In genomic region chr4:112063260-112063659, GRCh38 we compare ENCODE assay signal across 2 cellular contexts.
TF ChIP-seq lines count a peak whose summit lies in the region.

No MANE protein-coding gene starts in this region.

TF ChIP-seq in HepG2, 621 proteins besides CTCF, POLR2A, EP300 and RAD21:
- TF ChIP-seq ZNF615 (CRISPR knock-in tag; IDR thresholded peaks at IDR 0.05; ENCODE audit: borderline replicate concordance) (no peak), STAG1 (CRISPR knock-in tag; IDR thresholded peaks at IDR 0.05) (peak; percentile 34; the same call in 1 of the 2 replicates)
TF ChIP-seq in HepG2: peak in this region for 1.

TF ChIP-seq in K562, 482 proteins besides CTCF, POLR2A, EP300 and RAD21:
- no peak for TF ChIP-seq HMGXB4 (CRISPR knock-in tag; IDR thresholded peaks at IDR 0.05)
- TF ChIP-seq ID3 (CRISPR knock-in tag; IDR thresholded peaks at IDR 0.05) = no peak
- no peak for TF ChIP-seq ID3 (tag; IDR thresholded peaks at IDR 0.05)
- no peak for TF ChIP-seq COPS2 (conservative IDR thresholded peaks at IDR 0.05)
- no peak for TF ChIP-seq GTF2E2 (tag; IDR thresholded peaks at IDR 0.05)
- no peak for TF ChIP-seq KDM1A (IDR thresholded peaks at IDR 0.05)
- TF ChIP-seq ASH1L (IDR thresholded peaks at IDR 0.05; ENCODE audit: borderline replicate concordance, low read depth, partially characterized antibody) = no peak
- TF ChIP-seq KLF13 (tag; IDR thresholded peaks at IDR 0.05; ENCODE audit: borderline replicate concordance, low read depth) = no peak
- no peak for TF ChIP-seq PREB (CRISPR knock-in tag; IDR thresholded peaks at IDR 0.05)
- no peak for TF ChIP-seq ZBTB12 (CRISPR knock-in tag; IDR thresholded peaks at IDR 0.05)
- no peak for TF ChIP-seq KHSRP (IDR thresholded peaks at IDR 0.05)
- no peak for TF ChIP-seq ZC3H4 (CRISPR knock-in tag; IDR thresholded peaks at IDR 0.05; ENCODE audit: borderline replicate concordance)
- no peak for TF ChIP-seq E2F5 (CRISPR knock-in tag; IDR thresholded peaks at IDR 0.05)
TF ChIP-seq in K562: peak in this region for 0.
